In genomic region chr2:108220942-108221541, GRCh38 we compare ENCODE assay signal across 23 cellular contexts. TPM values are rescaled to one million over a fixed set of nuclear protein-coding genes. Genes with fewer than 3 reads are reported as not detected.
A peak's percentile ranks its signal among the peaks of the same experiment; 100 is the strongest.
DNase-seq lines count a peak whose midpoint lies in the region; ATAC-seq and TF ChIP-seq lines count a peak whose summit lies in the region.
"Had no signal": no experiment of that assay in that cellular context is flagged by ENCODE, and none has a peak within 500 bp of the region (broad histone marks: within the 10 kb centered on the region; RNA-seq: fewer than 3 reads in every experiment).

No MANE protein-coding gene starts in this region.

- WGBS in heart left ventricle, 4 donors, result 41 to 80% (median 64%) methylated on average over 4 of the region's 4 CpGs

- H3K27me3 ChIP-seq in heart left ventricle, result no peaks in the 10 kb centered on the region
- no peaks in the 10 kb centered on the region for H3K27me3 ChIP-seq in Peyer's patch
- H3K27me3 ChIP-seq: cardiac muscle cell, esophagus muscularis mucosa, suprapubic skin had no signal

- peak in 9 of 14 donors; percentile 1 to 79 (median 56) for DNase-seq in C1 segment of cervical spinal cord (lab: John Stamatoyannopoulos, UW)
- peak; percentile 1 for DNase-seq in NCI-H1092 (lab: John Stamatoyannopoulos, UW)
- DNase-seq in heart left ventricle, result peak in 3 of 5 donors; percentile 44 to 70 (median 58)
- peak in 38 of 56 donors; percentile 4 to 79 (median 36) for DNase-seq in nucleus accumbens (lab: John Stamatoyannopoulos, UW)
- no peak for DNase-seq in Peyer's patch
- no peak for DNase-seq in ureter (ENCODE audit: low spot score)
- no peak for DNase-seq in retina
- DNase-seq in left colon, result no peak
- DNase-seq: activated CD4-positive, alpha-beta T cell treated with anti-CD3 and anti-CD28 coated beads for 4 hours; CD8-positive, alpha-beta T cell; effector CD4-positive, alpha-beta T cell; immature natural killer cell; naive thymus-derived CD8-positive, alpha-beta T cell; NCI-H187; NCI-H524 had no signal

- peaks cover 0 to 21% (median 11%) of the 10 kb centered on the region in 12 donors for H3K9me3 ChIP-seq in heart left ventricle
- H3K9me3 ChIP-seq in Peyer's patch, result peaks cover 0 to 9% (median 3%) of the 10 kb centered on the region in 4 donors

- peak overlapping the region in 2 of 12 donors; percentile 42 to 45 for H3K27ac ChIP-seq in heart left ventricle
- H3K27ac ChIP-seq in Peyer's patch, result peak overlapping the region in 1 of 4 donors; percentile 78
- H3K27ac ChIP-seq: cardiac muscle cell, esophagus muscularis mucosa, parathyroid adenoma, suprapubic skin had no signal

- H3K4me3 ChIP-seq in heart left ventricle (no peak overlapping the region), Peyer's patch (no peak overlapping the region)
- H3K4me3 ChIP-seq: cardiac muscle cell, esophagus muscularis mucosa, suprapubic skin had no signal

- no peak for TF ChIP-seq POLR2A in heart left ventricle (IDR thresholded peaks at IDR 0.05)
- no peak for TF ChIP-seq POLR2A in Peyer's patch (IDR thresholded peaks at IDR 0.05)

- TF ChIP-seq CTCF in heart left ventricle (IDR thresholded peaks at IDR 0.05) (no peak), Peyer's patch (IDR thresholded peaks at IDR 0.05) (no peak)

- H3K36me3 ChIP-seq in heart left ventricle, result no peaks in the 10 kb centered on the region
- H3K36me3 ChIP-seq in Peyer's patch, result no peaks in the 10 kb centered on the region
- H3K36me3 ChIP-seq: cardiac muscle cell, esophagus muscularis mucosa, suprapubic skin had no signal

- intact Hi-C loops in heart left ventricle (cut with DNase I) (no loop called here), left colon (cut with DNase I, micrococcal nuclease) (no loop called here)

- ATAC-seq in heart left ventricle (peak; percentile 91 to 96 (median 92)), left colon (no peak)
- ATAC-seq: CD8-positive, alpha-beta T cell; naive thymus-derived CD8-positive, alpha-beta T cell had no signal

- H3K4me1 ChIP-seq in heart left ventricle (peaks cover 0 to 7% (median 0%) of the 10 kb centered on the region in 12 donors), Peyer's patch (no peaks in the 10 kb centered on the region)
- H3K4me1 ChIP-seq: parathyroid adenoma had no signal

RNA-seq across cellular contexts. Expression of gene SULT1C3, which starts 18.7 kb away (rescaled TPM):
- total RNA-seq in heart left ventricle, result not detected
- polyA plus RNA-seq in heart left ventricle, result not detected
- 10 to 100 TPM in 2 of 4 donors, 1 to 10 TPM in 1, not detected in 1; 7.8 to 14.8 (median 14.7) TPM for total RNA-seq in Peyer's patch
- total RNA-seq in ureter, result not detected
- total RNA-seq in left colon, result under 1 TPM in 1 of 2 donors, not detected in 1; 0.98 TPM
- total RNA-seq: activated T-helper 2 cell treated with anti-CD3 and anti-CD28 coated beads, Interferon-gamma antibody, Interleukin-2, Interleukin-4, amounts not matched to agents 10 μg/mL and 5 μg/mL and 100 μg/mL, durations not matched to agents 14 hours and 24 hours and 36 hours; cardiac muscle cell; CD8-positive, alpha-beta T cell; esophagus muscularis mucosa; glomerular endothelial cell; lung microvascular endothelial cell; naive thymus-derived CD8-positive, alpha-beta T cell; suprapubic skin had no signal
- polyA plus RNA-seq: adipose tissue; cardiac muscle cell; immature natural killer cell; naive thymus-derived CD8-positive, alpha-beta T cell had no signal

Comparison
In these comparisons a context has a peak if more than half of its experiments do, and no peak if none do; other contexts are left out.
1. DNase-seq: peak in C1 segment of cervical spinal cord (9 of 14), NCI-H1092 (single experiment), heart left ventricle (3 of 5) and nucleus accumbens (38 of 56); none in Peyer's patch (0 of 3), ureter (single experiment), retina (single experiment) and left colon (0 of 2).